ENCODE assay signal across 1 cellular context in the genomic region with DNA sequence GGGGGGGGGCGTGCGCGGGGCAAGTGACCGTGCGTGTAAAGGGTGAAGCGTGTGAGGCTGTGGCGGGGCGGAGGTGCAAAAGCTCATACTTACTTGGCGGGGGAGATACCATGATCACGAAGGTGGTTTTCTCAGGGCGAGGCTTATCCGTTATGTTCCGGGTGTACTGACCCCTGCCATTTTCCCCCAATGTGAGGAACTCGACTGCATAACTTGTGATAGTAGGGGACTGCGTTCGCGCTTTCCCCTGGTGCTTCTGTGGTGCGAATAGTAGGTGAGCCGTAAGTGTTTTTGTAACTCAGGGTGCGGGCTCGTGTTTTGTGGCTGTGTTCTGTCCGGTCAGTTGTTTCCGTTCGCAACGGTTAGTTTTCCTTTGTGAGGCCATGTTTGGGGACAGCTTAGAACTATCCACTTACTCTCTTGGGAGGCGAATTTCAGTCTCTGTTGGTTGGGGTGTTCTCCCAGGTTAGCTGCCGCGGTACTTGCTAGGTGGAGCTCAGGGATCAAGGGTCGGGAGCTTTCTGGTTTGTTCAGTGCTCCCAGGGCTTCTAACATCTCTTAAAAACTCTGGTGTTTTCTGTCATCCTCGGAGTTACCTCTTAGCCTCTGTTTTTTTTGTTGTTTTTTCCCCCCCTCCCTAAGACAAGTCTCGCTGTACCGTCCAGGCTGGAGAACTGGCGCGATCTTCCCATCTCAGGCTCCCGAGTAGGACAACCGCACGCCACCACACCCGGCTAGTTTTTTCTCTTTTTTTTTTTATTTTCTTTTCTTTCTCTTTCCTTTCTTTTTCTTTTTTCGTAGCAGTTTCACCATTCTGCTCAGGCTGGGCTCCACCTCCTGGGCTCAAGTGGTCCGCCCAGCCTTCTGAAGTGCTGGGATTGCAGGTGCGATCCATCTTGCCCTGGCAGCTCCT.
A peak's percentile ranks its signal among the peaks of the same experiment; 100 is the strongest.
TF ChIP-seq lines count a peak whose summit lies in the region.

No MANE protein-coding gene starts in this region.

TF ChIP-seq in SK-N-SH, 30 proteins besides CTCF, POLR2A, EP300 and RAD21 (continued from another document):
- TF ChIP-seq SIN3A (IDR thresholded peaks at IDR 0.05; ENCODE audit: borderline replicate concordance, low read depth, low read length) (peak; percentile 100; the same call in 1 of the 2 replicates), TCF12 (IDR thresholded peaks at IDR 0.05) (peak; percentile 51), JUND (IDR thresholded peaks at IDR 0.05) (peak; percentile 75), RCOR1 (IDR thresholded peaks at IDR 0.05; ENCODE audit: low read length) (0 out of 2 replicates have a peak, but pooled peaks have one; percentile 28), ELF1 (IDR thresholded peaks at IDR 0.05) (peak; percentile 67; the same call in 1 of the 2 replicates), POLR2AphosphoS5 (IDR thresholded peaks at IDR 0.05; ENCODE audit: low read depth, low read length) (peak; percentile 98)
- TF ChIP-seq, protein P1, sequence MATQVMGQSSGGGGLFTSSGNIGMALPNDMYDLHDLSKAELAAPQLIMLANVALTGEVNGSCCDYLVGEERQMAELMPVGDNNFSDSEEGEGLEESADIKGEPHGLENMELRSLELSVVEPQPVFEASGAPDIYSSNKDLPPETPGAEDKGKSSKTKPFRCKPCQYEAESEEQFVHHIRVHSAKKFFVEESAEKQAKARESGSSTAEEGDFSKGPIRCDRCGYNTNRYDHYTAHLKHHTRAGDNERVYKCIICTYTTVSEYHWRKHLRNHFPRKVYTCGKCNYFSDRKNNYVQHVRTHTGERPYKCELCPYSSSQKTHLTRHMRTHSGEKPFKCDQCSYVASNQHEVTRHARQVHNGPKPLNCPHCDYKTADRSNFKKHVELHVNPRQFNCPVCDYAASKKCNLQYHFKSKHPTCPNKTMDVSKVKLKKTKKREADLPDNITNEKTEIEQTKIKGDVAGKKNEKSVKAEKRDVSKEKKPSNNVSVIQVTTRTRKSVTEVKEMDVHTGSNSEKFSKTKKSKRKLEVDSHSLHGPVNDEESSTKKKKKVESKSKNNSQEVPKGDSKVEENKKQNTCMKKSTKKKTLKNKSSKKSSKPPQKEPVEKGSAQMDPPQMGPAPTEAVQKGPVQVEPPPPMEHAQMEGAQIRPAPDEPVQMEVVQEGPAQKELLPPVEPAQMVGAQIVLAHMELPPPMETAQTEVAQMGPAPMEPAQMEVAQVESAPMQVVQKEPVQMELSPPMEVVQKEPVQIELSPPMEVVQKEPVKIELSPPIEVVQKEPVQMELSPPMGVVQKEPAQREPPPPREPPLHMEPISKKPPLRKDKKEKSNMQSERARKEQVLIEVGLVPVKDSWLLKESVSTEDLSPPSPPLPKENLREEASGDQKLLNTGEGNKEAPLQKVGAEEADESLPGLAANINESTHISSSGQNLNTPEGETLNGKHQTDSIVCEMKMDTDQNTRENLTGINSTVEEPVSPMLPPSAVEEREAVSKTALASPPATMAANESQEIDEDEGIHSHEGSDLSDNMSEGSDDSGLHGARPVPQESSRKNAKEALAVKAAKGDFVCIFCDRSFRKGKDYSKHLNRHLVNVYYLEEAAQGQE (IDR thresholded peaks at IDR 0.05; ENCODE audit: low read depth, low read length): peak; percentile 72; the same call in 1 of the 2 replicates
